1 cellular context compared by ENCODE assay signal in the genomic region with DNA sequence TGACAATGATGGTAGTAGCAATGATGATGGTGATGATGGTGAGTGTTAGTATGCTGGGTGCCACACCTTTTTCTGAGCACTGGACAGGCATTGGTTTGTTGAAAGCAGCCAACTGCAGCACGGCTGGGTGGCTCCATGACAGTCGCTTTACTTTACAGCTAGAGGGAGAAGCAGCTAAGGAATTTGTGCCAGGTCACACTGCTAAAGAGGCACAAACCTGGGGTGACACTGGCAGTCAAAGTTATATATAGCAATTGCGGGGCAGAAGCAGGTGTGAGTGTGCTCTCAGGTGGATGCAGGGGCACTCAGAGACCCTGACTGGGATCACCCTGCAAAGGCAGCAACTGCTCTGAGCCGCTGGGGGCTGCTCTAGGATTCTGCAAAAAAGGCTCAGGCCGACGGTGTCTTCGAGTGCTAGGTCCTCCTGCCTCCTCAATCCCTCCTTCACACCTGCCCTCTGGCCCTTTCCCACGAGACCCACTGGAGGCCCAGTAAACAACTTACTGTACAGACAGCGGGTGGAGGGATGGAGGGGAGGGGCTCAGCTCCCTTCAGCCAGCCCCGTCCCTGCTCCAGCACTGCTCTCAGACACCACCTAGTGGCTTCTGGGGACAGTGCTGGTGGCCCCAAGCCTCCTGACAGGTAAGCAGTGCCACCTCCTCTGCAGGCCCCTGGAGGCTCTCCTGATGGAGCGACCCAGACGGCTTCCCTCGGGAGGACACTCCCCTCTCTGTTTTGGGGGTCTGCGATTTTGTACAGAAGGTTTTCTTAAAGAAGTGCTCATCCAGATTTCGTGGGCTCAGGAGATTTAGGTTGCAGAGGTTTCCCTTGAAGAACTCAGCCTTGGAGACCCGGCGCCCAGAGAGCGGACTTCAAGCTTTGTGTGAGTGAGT.
TF ChIP-seq lines count a peak whose summit lies in the region.

No MANE protein-coding gene starts in this region.

TF ChIP-seq in HepG2, 621 proteins besides CTCF, POLR2A, EP300 and RAD21 (continued from another document and continues in another):
- TF ChIP-seq, protein P1, sequence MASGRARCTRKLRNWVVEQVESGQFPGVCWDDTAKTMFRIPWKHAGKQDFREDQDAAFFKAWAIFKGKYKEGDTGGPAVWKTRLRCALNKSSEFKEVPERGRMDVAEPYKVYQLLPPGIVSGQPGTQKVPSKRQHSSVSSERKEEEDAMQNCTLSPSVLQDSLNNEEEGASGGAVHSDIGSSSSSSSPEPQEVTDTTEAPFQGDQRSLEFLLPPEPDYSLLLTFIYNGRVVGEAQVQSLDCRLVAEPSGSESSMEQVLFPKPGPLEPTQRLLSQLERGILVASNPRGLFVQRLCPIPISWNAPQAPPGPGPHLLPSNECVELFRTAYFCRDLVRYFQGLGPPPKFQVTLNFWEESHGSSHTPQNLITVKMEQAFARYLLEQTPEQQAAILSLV (CRISPR knock-in tag; IDR thresholded peaks at IDR 0.05; ENCODE audit: borderline replicate concordance), result no peak
- TF ChIP-seq, protein P2, sequence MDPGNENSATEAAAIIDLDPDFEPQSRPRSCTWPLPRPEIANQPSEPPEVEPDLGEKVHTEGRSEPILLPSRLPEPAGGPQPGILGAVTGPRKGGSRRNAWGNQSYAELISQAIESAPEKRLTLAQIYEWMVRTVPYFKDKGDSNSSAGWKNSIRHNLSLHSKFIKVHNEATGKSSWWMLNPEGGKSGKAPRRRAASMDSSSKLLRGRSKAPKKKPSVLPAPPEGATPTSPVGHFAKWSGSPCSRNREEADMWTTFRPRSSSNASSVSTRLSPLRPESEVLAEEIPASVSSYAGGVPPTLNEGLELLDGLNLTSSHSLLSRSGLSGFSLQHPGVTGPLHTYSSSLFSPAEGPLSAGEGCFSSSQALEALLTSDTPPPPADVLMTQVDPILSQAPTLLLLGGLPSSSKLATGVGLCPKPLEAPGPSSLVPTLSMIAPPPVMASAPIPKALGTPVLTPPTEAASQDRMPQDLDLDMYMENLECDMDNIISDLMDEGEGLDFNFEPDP (CRISPR knock-in tag; conservative IDR thresholded peaks at IDR 0.05), result no peak
- TF ChIP-seq ZNF546 (CRISPR knock-in tag; conservative IDR thresholded peaks at IDR 0.05) (no peak), ZNF160 (CRISPR knock-in tag; IDR thresholded peaks at IDR 0.05) (peak; percentile 90), ZNF816 (CRISPR knock-in tag; IDR thresholded peaks at IDR 0.05; ENCODE audit: borderline replicate concordance) (no peak), NFKBIZ (CRISPR knock-in tag; IDR thresholded peaks at IDR 0.05) (0 out of 2 replicates have a peak, but pooled peaks have one; percentile 29), CBX5 (CRISPR knock-in tag; IDR thresholded peaks at IDR 0.05; ENCODE audit: borderline replicate concordance) (peak; percentile 87), MYC (CRISPR knock-in tag; IDR thresholded peaks at IDR 0.05; ENCODE audit: borderline replicate concordance) (peak; percentile 70), EED (CRISPR knock-in tag; IDR thresholded peaks at IDR 0.05) (peak; percentile 73; the same call in 1 of the 2 replicates), SSRP1 (CRISPR knock-in tag; IDR thresholded peaks at IDR 0.05) (peak; percentile 97), MEIS2 (CRISPR knock-in tag; IDR thresholded peaks at IDR 0.05) (peak; percentile 96), ZNF12 (CRISPR knock-in tag; IDR thresholded peaks at IDR 0.05) (peak; percentile 76), NFE2L2 (IDR thresholded peaks at IDR 0.05; ENCODE audit: low read length) (no peak), GTF3A (CRISPR knock-in tag; conservative IDR thresholded peaks at IDR 0.05) (no peak), ZMYM4 (CRISPR knock-in tag; IDR thresholded peaks at IDR 0.05) (peak; percentile 57; the same call in 1 of the 2 replicates), ZNF678 (CRISPR knock-in tag; IDR thresholded peaks at IDR 0.05) (no peak), THAP11 (CRISPR knock-in tag; IDR thresholded peaks at IDR 0.05) (peak; percentile 77), ZSCAN20 (CRISPR knock-in tag; IDR thresholded peaks at IDR 0.05; ENCODE audit: borderline replicate concordance) (0 out of 2 replicates have a peak, but pooled peaks have one; percentile 58), NFYB (CRISPR knock-in tag; IDR thresholded peaks at IDR 0.05) (no peak), ZNF747 (CRISPR knock-in tag; IDR thresholded peaks at IDR 0.05; ENCODE audit: borderline replicate concordance) (no peak; the same call in 1 of the 2 replicates), ZNF768 (CRISPR knock-in tag; IDR thresholded peaks at IDR 0.05) (peak; percentile 56; the same call in 1 of the 2 replicates), HDAC6 (IDR thresholded peaks at IDR 0.05; ENCODE audit: low read depth, low read length) (no peak), ZNF235 (CRISPR knock-in tag; IDR thresholded peaks at IDR 0.05; ENCODE audit: borderline replicate concordance) (peak; percentile 38; the same call in 1 of the 2 replicates), SMYD3 (CRISPR knock-in tag; IDR thresholded peaks at IDR 0.05) (no peak), ZNF615 (CRISPR knock-in tag; IDR thresholded peaks at IDR 0.05; ENCODE audit: borderline replicate concordance) (no peak), SMAD1 (CRISPR knock-in tag; IDR thresholded peaks at IDR 0.05; ENCODE audit: borderline replicate concordance, low read depth) (peak; percentile 92; the same call in 1 of the 2 replicates), ZNF24 (IDR thresholded peaks at IDR 0.05) (no peak), ZBTB21 (CRISPR knock-in tag; IDR thresholded peaks at IDR 0.05) (no peak), BHLHE40 (IDR thresholded peaks at IDR 0.05; ENCODE audit: low read length) (no peak), ZNF589 (CRISPR knock-in tag; conservative IDR thresholded peaks at IDR 0.05) (peak; percentile 8; the same call in 1 of the 2 replicates), RBM39 (IDR thresholded peaks at IDR 0.05; ENCODE audit: low read depth, low read length, poor library complexity, severe bottlenecking) (peak; percentile 67), ZNF232 (CRISPR knock-in tag; IDR thresholded peaks at IDR 0.05; ENCODE audit: borderline replicate concordance) (peak; percentile 79; the same call in 1 of the 2 replicates), ZNF335 (CRISPR knock-in tag; IDR thresholded peaks at IDR 0.05) (no peak), TCF7 (IDR thresholded peaks at IDR 0.05; ENCODE audit: low read depth) (no peak), ZNF562 (CRISPR knock-in tag; IDR thresholded peaks at IDR 0.05; ENCODE audit: borderline replicate concordance) (no peak)
- TF ChIP-seq, protein P3, sequence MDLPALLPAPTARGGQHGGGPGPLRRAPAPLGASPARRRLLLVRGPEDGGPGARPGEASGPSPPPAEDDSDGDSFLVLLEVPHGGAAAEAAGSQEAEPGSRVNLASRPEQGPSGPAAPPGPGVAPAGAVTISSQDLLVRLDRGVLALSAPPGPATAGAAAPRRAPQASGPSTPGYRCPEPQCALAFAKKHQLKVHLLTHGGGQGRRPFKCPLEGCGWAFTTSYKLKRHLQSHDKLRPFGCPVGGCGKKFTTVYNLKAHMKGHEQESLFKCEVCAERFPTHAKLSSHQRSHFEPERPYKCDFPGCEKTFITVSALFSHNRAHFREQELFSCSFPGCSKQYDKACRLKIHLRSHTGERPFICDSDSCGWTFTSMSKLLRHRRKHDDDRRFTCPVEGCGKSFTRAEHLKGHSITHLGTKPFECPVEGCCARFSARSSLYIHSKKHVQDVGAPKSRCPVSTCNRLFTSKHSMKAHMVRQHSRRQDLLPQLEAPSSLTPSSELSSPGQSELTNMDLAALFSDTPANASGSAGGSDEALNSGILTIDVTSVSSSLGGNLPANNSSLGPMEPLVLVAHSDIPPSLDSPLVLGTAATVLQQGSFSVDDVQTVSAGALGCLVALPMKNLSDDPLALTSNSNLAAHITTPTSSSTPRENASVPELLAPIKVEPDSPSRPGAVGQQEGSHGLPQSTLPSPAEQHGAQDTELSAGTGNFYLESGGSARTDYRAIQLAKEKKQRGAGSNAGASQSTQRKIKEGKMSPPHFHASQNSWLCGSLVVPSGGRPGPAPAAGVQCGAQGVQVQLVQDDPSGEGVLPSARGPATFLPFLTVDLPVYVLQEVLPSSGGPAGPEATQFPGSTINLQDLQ (CRISPR knock-in tag; IDR thresholded peaks at IDR 0.05), result peak; percentile 79
- TF ChIP-seq, protein P4, sequence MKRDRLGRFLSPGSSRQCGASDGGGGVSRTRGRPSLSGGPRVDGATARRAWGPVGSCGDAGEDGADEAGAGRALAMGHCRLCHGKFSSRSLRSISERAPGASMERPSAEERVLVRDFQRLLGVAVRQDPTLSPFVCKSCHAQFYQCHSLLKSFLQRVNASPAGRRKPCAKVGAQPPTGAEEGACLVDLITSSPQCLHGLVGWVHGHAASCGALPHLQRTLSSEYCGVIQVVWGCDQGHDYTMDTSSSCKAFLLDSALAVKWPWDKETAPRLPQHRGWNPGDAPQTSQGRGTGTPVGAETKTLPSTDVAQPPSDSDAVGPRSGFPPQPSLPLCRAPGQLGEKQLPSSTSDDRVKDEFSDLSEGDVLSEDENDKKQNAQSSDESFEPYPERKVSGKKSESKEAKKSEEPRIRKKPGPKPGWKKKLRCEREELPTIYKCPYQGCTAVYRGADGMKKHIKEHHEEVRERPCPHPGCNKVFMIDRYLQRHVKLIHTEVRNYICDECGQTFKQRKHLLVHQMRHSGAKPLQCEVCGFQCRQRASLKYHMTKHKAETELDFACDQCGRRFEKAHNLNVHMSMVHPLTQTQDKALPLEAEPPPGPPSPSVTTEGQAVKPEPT (CRISPR knock-in tag; IDR thresholded peaks at IDR 0.05; ENCODE audit: low read depth), result peak; percentile 85
- TF ChIP-seq, protein P5, sequence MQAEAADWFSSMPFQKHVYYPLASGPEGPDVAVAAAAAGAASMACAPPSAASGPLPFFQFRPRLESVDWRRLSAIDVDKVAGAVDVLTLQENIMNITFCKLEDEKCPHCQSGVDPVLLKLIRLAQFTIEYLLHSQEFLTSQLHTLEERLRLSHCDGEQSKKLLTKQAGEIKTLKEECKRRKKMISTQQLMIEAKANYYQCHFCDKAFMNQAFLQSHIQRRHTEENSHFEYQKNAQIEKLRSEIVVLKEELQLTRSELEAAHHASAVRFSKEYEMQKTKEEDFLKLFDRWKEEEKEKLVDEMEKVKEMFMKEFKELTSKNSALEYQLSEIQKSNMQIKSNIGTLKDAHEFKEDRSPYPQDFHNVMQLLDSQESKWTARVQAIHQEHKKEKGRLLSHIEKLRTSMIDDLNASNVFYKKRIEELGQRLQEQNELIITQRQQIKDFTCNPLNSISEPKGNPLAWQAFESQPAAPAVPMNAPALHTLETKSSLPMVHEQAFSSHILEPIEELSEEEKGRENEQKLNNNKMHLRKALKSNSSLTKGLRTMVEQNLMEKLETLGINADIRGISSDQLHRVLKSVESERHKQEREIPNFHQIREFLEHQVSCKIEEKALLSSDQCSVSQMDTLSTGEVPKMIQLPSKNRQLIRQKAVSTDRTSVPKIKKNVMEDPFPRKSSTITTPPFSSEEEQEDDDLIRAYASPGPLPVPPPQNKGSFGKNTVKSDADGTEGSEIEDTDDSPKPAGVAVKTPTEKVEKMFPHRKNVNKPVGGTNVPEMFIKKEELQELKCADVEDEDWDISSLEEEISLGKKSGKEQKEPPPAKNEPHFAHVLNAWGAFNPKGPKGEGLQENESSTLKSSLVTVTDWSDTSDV (CRISPR knock-in tag; IDR thresholded peaks at IDR 0.05), result no peak
- TF ChIP-seq, protein P6, sequence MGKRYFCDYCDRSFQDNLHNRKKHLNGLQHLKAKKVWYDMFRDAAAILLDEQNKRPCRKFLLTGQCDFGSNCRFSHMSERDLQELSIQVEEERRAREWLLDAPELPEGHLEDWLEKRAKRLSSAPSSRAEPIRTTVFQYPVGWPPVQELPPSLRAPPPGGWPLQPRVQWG (CRISPR knock-in tag; IDR thresholded peaks at IDR 0.05; ENCODE audit: borderline replicate concordance, low read depth), result 0 out of 2 replicates have a peak, but pooled peaks have one; percentile 33
- TF ChIP-seq, protein P7, sequence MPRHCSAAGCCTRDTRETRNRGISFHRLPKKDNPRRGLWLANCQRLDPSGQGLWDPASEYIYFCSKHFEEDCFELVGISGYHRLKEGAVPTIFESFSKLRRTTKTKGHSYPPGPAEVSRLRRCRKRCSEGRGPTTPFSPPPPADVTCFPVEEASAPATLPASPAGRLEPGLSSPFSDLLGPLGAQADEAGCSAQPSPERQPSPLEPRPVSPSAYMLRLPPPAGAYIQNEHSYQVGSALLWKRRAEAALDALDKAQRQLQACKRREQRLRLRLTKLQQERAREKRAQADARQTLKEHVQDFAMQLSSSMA (CRISPR knock-in tag; IDR thresholded peaks at IDR 0.05), result peak; percentile 78; the same call in 1 of the 2 replicates
- TF ChIP-seq, protein P8, sequence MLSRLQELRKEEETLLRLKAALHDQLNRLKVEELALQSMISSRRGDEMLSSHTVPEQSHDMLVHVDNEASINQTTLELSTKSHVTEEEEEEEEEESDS (CRISPR knock-in tag; IDR thresholded peaks at IDR 0.05; ENCODE audit: borderline replicate concordance), result no peak
- TF ChIP-seq, protein P9, sequence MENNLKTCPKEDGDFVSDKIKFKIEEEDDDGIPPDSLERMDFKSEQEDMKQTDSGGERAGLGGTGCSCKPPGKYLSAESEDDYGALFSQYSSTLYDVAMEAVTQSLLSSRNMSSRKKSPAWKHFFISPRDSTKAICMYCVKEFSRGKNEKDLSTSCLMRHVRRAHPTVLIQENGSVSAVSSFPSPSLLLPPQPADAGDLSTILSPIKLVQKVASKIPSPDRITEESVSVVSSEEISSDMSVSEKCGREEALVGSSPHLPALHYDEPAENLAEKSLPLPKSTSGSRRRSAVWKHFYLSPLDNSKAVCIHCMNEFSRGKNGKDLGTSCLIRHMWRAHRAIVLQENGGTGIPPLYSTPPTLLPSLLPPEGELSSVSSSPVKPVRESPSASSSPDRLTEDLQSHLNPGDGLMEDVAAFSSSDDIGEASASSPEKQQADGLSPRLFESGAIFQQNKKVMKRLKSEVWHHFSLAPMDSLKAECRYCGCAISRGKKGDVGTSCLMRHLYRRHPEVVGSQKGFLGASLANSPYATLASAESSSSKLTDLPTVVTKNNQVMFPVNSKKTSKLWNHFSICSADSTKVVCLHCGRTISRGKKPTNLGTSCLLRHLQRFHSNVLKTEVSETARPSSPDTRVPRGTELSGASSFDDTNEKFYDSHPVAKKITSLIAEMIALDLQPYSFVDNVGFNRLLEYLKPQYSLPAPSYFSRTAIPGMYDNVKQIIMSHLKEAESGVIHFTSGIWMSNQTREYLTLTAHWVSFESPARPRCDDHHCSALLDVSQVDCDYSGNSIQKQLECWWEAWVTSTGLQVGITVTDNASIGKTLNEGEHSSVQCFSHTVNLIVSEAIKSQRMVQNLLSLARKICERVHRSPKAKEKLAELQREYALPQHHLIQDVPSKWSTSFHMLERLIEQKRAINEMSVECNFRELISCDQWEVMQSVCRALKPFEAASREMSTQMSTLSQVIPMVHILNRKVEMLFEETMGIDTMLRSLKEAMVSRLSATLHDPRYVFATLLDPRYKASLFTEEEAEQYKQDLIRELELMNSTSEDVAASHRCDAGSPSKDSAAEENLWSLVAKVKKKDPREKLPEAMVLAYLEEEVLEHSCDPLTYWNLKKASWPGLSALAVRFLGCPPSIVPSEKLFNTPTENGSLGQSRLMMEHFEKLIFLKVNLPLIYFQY (CRISPR knock-in tag; IDR thresholded peaks at IDR 0.05; ENCODE audit: borderline replicate concordance), result no peak; the same call in 1 of the 2 replicates
- TF ChIP-seq, protein P10, sequence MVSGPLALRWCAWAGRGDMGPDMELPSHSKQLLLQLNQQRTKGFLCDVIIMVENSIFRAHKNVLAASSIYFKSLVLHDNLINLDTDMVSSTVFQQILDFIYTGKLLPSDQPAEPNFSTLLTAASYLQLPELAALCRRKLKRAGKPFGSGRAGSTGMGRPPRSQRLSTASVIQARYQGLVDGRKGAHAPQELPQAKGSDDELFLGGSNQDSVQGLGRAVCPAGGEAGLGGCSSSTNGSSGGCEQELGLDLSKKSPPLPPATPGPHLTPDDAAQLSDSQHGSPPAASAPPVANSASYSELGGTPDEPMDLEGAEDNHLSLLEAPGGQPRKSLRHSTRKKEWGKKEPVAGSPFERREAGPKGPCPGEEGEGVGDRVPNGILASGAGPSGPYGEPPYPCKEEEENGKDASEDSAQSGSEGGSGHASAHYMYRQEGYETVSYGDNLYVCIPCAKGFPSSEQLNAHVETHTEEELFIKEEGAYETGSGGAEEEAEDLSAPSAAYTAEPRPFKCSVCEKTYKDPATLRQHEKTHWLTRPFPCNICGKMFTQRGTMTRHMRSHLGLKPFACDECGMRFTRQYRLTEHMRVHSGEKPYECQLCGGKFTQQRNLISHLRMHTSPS (CRISPR knock-in tag; IDR thresholded peaks at IDR 0.05; ENCODE audit: low read depth), result 0 out of 2 replicates have a peak, but pooled peaks have one; percentile 55
